Comparison of ENCODE assay signal across 9 cellular contexts in the genomic region with DNA sequence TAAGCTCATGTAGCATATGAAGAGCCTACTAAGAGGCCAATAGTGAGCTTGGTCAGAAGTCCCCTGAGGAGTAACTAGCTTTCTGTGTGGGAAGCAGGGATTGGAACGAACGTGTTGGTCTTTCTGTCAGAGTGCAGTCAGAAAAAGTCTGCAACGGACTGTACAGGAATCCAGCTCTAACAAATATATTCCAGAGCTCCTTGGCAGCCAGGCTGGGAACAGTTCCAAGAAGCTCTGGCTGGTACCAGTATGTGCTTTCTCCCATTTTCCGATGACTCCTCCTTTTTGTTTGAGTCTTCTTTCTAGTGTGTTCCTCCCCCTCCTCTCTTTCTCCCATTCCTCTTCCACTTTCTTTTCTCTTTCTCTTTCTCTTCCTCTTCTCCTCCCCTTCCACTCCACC. TPM values are rescaled to one million over a fixed set of nuclear protein-coding genes. Genes with fewer than 3 reads are reported as not detected.
DNase-seq lines count a peak whose midpoint lies in the region; TF ChIP-seq lines count a peak whose summit lies in the region.
"Had no signal": no experiment of that assay in that cellular context is flagged by ENCODE, and none has a peak within 500 bp of the region (broad histone marks: within the 10 kb centered on the region; RNA-seq: fewer than 3 reads in every experiment).

No MANE protein-coding gene starts in this region.

- H3K9me3 ChIP-seq in ascending aorta (no peaks in the 10 kb centered on the region), uterus (no peaks in the 10 kb centered on the region)

- no peak for TF ChIP-seq CTCF in ascending aorta (IDR thresholded peaks at IDR 0.05)
- no peak for TF ChIP-seq CTCF in osteocyte (IDR thresholded peaks at IDR 0.05)
- TF ChIP-seq CTCF in uterus (IDR thresholded peaks at IDR 0.05): no peak
- TF ChIP-seq CTCF in endothelial cell (IDR thresholded peaks at IDR 0.05; ENCODE audit: unreplicated experiment): no peak

- no peak for TF ChIP-seq POLR2A in uterus (IDR thresholded peaks at IDR 0.05)

- DNase-seq in ascending aorta (ENCODE audit: low spot score in 2 of 2) (peak in 1 of 2 donors; percentile 85), head of caudate nucleus (peak; percentile 12 to 90 (median 76)), osteocyte (ENCODE audit: extremely low spot score, unreplicated experiment) (no peak), uterus (peak; percentile 59 to 69), CD1c-positive myeloid dendritic cell (ENCODE audit: extremely low spot score) (no peak), NAMALWA (ENCODE audit: low spot score) (no peak), endothelial cell (ENCODE audit: low spot score) (no peak)
- DNase-seq: NCI-H1048, SIG-M5 had no signal

- H3K36me3 ChIP-seq in ascending aorta: no peaks in the 10 kb centered on the region
- H3K36me3 ChIP-seq in uterus: no peaks in the 10 kb centered on the region

- H3K4me1 ChIP-seq in ascending aorta (peaks cover 6 to 24% of the 10 kb centered on the region in 2 donors), uterus (no peaks in the 10 kb centered on the region)

- intact Hi-C loops in ascending aorta (cut with DNase I): loop anchor here (5.0 kb wide), 1 partner anchor 86 kb away; no protein-coding TSS in a partner anchor
- intact Hi-C loops in head of caudate nucleus (cut with DNase I): no loop called here
- intact Hi-C loops in uterus (cut with DNase I; ENCODE audit: low total_unique reads): no loop called here

- H3K27ac ChIP-seq in ascending aorta: peak overlapping the region; percentile 30 to 56
- H3K27ac ChIP-seq in uterus: peak overlapping the region; percentile 59

- H3K36me3 Mint-ChIP-seq in osteocyte (ENCODE audit: unreplicated experiment): peaks cover 27% of the 10 kb centered on the region
- H3K36me3 Mint-ChIP-seq in endothelial cell (ENCODE audit: low read depth, unreplicated experiment): peaks cover 60% of the 10 kb centered on the region

- H3K27me3 Mint-ChIP-seq in osteocyte (ENCODE audit: unreplicated experiment): no peaks in the 10 kb centered on the region
- H3K27me3 Mint-ChIP-seq in endothelial cell (ENCODE audit: unreplicated experiment): no peaks in the 10 kb centered on the region

- H3K4me3 ChIP-seq in ascending aorta: peak overlapping the region in 1 of 2 donors; percentile 29
- H3K4me3 ChIP-seq in uterus: no peak overlapping the region

- peak overlapping the region; percentile 97 for H3K27ac Mint-ChIP-seq in osteocyte (ENCODE audit: unreplicated experiment)
- no peak overlapping the region for H3K27ac Mint-ChIP-seq in endothelial cell (ENCODE audit: unreplicated experiment)

- H3K27me3 ChIP-seq in ascending aorta (no peaks in the 10 kb centered on the region), uterus (no peaks in the 10 kb centered on the region)

- H3K4me1 Mint-ChIP-seq in osteocyte (ENCODE audit: unreplicated experiment) (peaks cover 32% of the 10 kb centered on the region), endothelial cell (ENCODE audit: unreplicated experiment) (peaks cover 20% of the 10 kb centered on the region)

- H3K9me3 Mint-ChIP-seq in osteocyte (ENCODE audit: unreplicated experiment) (no peaks in the 10 kb centered on the region), endothelial cell (ENCODE audit: unreplicated experiment) (no peaks in the 10 kb centered on the region)

- peak overlapping the region; percentile 41 for H3K4me3 Mint-ChIP-seq in osteocyte (ENCODE audit: unreplicated experiment)
- H3K4me3 Mint-ChIP-seq in endothelial cell (ENCODE audit: unreplicated experiment): no peak overlapping the region

RNA-seq across cellular contexts. Expression of gene TTLL5, which starts 59.8 kb away (rescaled TPM):
- total RNA-seq in ascending aorta (43.1 TPM), osteocyte (36.3 and 37.3 TPM in 2 replicates), uterus (100 to 1,000 TPM in 1 of 4 donors, 10 to 100 TPM in 3; 32.4 to 183 (median 40.6) TPM), endothelial cell (ENCODE audit: unreplicated experiment) (62.8 TPM)

Comparison
In these comparisons a context has a peak if more than half of its experiments do, and no peak if none do; other contexts are left out.
1. DNase-seq: peak in head of caudate nucleus (42 of 42) and uterus (2 of 2); none in osteocyte (single experiment), CD1c-positive myeloid dendritic cell (single experiment), NAMALWA (single experiment) and endothelial cell (single experiment).